8 cellular contexts compared by ENCODE assay signal in the genomic region with DNA sequence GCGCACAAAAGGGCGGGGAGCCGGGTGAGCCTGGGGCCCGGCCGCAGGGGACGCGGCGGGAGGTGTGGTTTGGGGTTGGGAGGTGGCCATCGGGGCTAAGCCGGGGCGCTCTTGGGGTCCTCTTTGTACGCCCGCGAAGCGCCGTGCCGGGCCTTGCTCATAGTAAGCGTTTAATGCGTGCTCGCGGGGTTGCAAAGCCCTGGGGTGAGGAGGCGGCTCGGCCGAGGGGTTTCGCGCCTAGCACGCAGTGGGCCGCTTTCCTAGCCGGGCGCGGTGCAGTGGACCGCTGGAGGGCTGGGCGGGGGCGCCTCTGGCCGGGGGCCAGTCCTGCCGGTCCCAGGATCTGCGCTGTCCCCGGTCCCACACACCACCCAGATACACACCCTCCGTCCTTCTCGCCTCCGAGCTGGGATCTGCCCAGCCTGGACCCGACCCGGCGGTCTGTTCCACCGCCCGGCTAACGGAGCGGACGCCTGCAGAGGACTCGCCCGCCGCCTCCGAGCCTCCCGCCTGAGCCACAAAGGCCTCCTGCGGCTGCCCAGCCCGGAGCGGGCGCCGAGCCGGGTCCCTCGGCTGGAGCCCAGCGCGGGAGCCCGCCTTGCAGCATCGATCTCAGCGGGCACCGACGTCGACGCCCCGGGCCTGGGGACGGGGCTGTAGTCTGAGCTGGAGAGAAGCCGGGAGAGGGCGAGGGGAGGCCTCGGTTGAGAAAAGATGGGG. TPM values are rescaled to one million over a fixed set of nuclear protein-coding genes. Genes with fewer than 3 reads are reported as not detected.
A peak's percentile ranks its signal among the peaks of the same experiment; 100 is the strongest.
DNase-seq lines count a peak whose midpoint lies in the region; ATAC-seq and TF ChIP-seq lines count a peak whose summit lies in the region.

No MANE protein-coding gene starts in this region.

- no peak for TF ChIP-seq POLR2A in suprapubic skin (IDR thresholded peaks at IDR 0.05)

- no peaks in the 10 kb centered on the region for H3K9me3 Mint-ChIP-seq in activated naive CD4-positive, alpha-beta T cell treated with anti-CD3 and anti-CD28 coated beads, Interleukin-2, amount 50 U/mL, for 72 hours

- intact Hi-C loops in left colon (cut with DNase I, micrococcal nuclease): loop anchor here (5.0 to 10.0 kb wide), 3 partner anchors 86 to 166 kb away; no protein-coding TSS in a partner anchor

- DNase-seq in DMS79 treated with DMSO at 0.1 percent for 48 hours (lab: John Stamatoyannopoulos, UW) (peak; percentile 39), M059J (ENCODE audit: low read depth) (peak; percentile 20), left colon (peak in 1 of 2 donors; percentile 9), suprapubic skin (ENCODE audit: low spot score in 2 of 2) (no peak), occipital lobe (lab: John Stamatoyannopoulos, UW) (no peak), GM19238 (ENCODE audit: insufficient read length, low spot score) (no peak), epidermal melanocyte (ENCODE audit: insufficient read length, low spot score) (no peak)
- DNase-seq in activated naive CD4-positive, alpha-beta T cell treated with anti-CD3 and anti-CD28 coated beads, Interleukin-2, amount 50 U/mL, for 72 hours (ENCODE audit: low spot score in 2 of 2): peak in 1 of 2 donors; percentile 37

- ATAC-seq in activated naive CD4-positive, alpha-beta T cell treated with anti-CD3 and anti-CD28 coated beads, Interleukin-2, amount 50 U/mL, for 72 hours: peak; percentile 48 to 63
- ATAC-seq in left colon: peak; percentile 41

- no peak overlapping the region for H3K27ac ChIP-seq in suprapubic skin

- peaks cover 38% of the 10 kb centered on the region for H3K4me1 ChIP-seq in suprapubic skin

- 2% methylated on average over 32 of the region's 75 CpGs for WGBS in suprapubic skin

- H3K27ac Mint-ChIP-seq in activated naive CD4-positive, alpha-beta T cell treated with anti-CD3 and anti-CD28 coated beads, Interleukin-2, amount 50 U/mL, for 72 hours: no peak overlapping the region

- no peaks in the 10 kb centered on the region for H3K36me3 ChIP-seq in suprapubic skin

- peaks cover 90% of the 10 kb centered on the region for H3K27me3 ChIP-seq in suprapubic skin

- TF ChIP-seq CTCF in suprapubic skin (IDR thresholded peaks at IDR 0.05): no peak

- H3K4me3 ChIP-seq in suprapubic skin: peak overlapping the region; percentile 49

- no peak for TF ChIP-seq EP300 in suprapubic skin (IDR thresholded peaks at IDR 0.05)

- H3K9me3 ChIP-seq in suprapubic skin: no peaks in the 10 kb centered on the region

- H3K36me3 Mint-ChIP-seq in activated naive CD4-positive, alpha-beta T cell treated with anti-CD3 and anti-CD28 coated beads, Interleukin-2, amount 50 U/mL, for 72 hours: no peaks in the 10 kb centered on the region

RNA-seq across cellular contexts. Expression of gene DPYSL5, which starts 0.6 kb away (rescaled TPM):
- not detected in 2 replicates for total RNA-seq in M059J (2014; rRNA removed; shearing (Covaris generic))
- not detected for total RNA-seq in activated naive CD4-positive, alpha-beta T cell treated with anti-CD3 and anti-CD28 coated beads, Interleukin-2, amount 50 U/mL, for 72 hours
- total RNA-seq in left colon: under 1 TPM in 1 of 2 donors, not detected in 1; 0.11 TPM
- not detected for total RNA-seq in suprapubic skin
- 128 TPM for total RNA-seq in occipital lobe

Comparison
In these comparisons a context has a peak if more than half of its experiments do, and no peak if none do; other contexts are left out.
1. DNase-seq: peak in DMS79 treated with DMSO at 0.1 percent for 48 hours (single experiment) and M059J (single experiment); none in suprapubic skin (0 of 2), occipital lobe (single experiment), GM19238 (single experiment) and epidermal melanocyte (single experiment).
2. RNA of gene DPYSL5, which starts 0.6 kb away (total RNA-seq): 128 TPM in occipital lobe (single experiment); 0.11 TPM in left colon, not detected in activated naive CD4-positive, alpha-beta T cell treated with anti-CD3 and anti-CD28 coated beads, Interleukin-2, amount 50 U/mL, for 72 hours, not detected in M059J and not detected in suprapubic skin; every median in the first group is over 100 times any median in the second.